25 cellular contexts compared by ENCODE assay signal in genomic region chr2:178385595-178386148, GRCh38.
"Had no signal": no experiment of that assay in that cellular context is flagged by ENCODE, and none has a peak within 500 bp of the region (broad histone marks: within the 10 kb centered on the region; RNA-seq: fewer than 3 reads in every experiment).

No MANE protein-coding gene starts in this region.

- FAIRE-seq: endothelial cell of umbilical vein had no signal

- H3K4me3 ChIP-seq: coronary artery, esophagus muscularis mucosa, gastroesophageal sphincter, heart left ventricle, hepatocyte, lung, mucosa of descending colon, prostate gland, right atrium auricular region, stomach, tibial artery had no signal

- H3K27me3 ChIP-seq: esophagus muscularis mucosa, foreskin keratinocyte, gastroesophageal sphincter, heart left ventricle, hepatocyte, neutrophil, right atrium auricular region, stomach, tibial artery had no signal

- H3K36me3 ChIP-seq: neutrophil, prostate gland had no signal

- DNase-seq: dermis blood vessel endothelial cell; effector memory CD4-positive, alpha-beta T cell; foreskin keratinocyte; heart left ventricle; kidney; mucosa of descending colon; naive B cell; stimulated activated CD4-positive, alpha-beta T cell treated with anti-CD3 and anti-CD28 coated beads, Interleukin-2, amount 100 ng/mL, for 24 hours; stimulated activated CD4-positive, alpha-beta T cell treated with anti-CD3 and anti-CD28 coated beads, Interleukin-4, amount 100 ng/mL, for 24 hours; stimulated activated naive CD4-positive, alpha-beta T cell treated with Interleukin-2 at 50 U/mL for 16 hours; stomach; tibial artery had no signal

- H3K27ac ChIP-seq: coronary artery, esophagus muscularis mucosa, foreskin keratinocyte, gastroesophageal sphincter, heart left ventricle, hepatocyte, neutrophil, prostate gland, right atrium auricular region, stomach, tibial artery had no signal

- ATAC-seq: foreskin keratinocyte; gastroesophageal sphincter; heart left ventricle; left lobe of liver; mucosa of descending colon; natural killer cell treated with Interleukin-12 subunit alpha and Interleukin-12 subunit beta and Interleukin-15 and Interleukin-18, amount 100 ng/mL, for 72 hours; sciatic nerve; stimulated activated effector memory CD8-positive, alpha-beta T cell treated with anti-CD3 and anti-CD28 coated beads, Interleukin-12 subunit alpha, Interleukin-12 subunit beta, amount 100 ng/mL, for 72 hours had no signal

- H2AFZ ChIP-seq: hepatocyte had no signal

- H3K4me2 ChIP-seq: hepatocyte had no signal

- H3K9me3 ChIP-seq: esophagus muscularis mucosa, gastroesophageal sphincter, heart left ventricle, mucosa of descending colon, neutrophil, prostate gland, right atrium auricular region, stomach, tibial artery had no signal

- H3K4me1 ChIP-seq: esophagus muscularis mucosa, foreskin keratinocyte, gastroesophageal sphincter, heart left ventricle, prostate gland, right atrium auricular region, stomach, tibial artery had no signal
